ENCODE assay signal across 1 cellular context in genomic region chr1:233673146-233673946, GRCh38.
TF ChIP-seq lines count a peak whose summit lies in the region.

No MANE protein-coding gene starts in this region.

TF ChIP-seq in GM12878, 131 proteins besides CTCF, POLR2A, EP300 and RAD21 (continued from another document and continues in another):
- TF ChIP-seq, protein P1, sequence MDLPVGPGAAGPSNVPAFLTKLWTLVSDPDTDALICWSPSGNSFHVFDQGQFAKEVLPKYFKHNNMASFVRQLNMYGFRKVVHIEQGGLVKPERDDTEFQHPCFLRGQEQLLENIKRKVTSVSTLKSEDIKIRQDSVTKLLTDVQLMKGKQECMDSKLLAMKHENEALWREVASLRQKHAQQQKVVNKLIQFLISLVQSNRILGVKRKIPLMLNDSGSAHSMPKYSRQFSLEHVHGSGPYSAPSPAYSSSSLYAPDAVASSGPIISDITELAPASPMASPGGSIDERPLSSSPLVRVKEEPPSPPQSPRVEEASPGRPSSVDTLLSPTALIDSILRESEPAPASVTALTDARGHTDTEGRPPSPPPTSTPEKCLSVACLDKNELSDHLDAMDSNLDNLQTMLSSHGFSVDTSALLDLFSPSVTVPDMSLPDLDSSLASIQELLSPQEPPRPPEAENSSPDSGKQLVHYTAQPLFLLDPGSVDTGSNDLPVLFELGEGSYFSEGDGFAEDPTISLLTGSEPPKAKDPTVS (IDR thresholded peaks at IDR 0.05; ENCODE audit: low read depth, low read length) = no peak
- TF ChIP-seq ZNF622 (IDR thresholded peaks at IDR 0.05) (no peak), FOXK2 (IDR thresholded peaks at IDR 0.05) (no peak), SREBF2 (IDR thresholded peaks at IDR 0.05; ENCODE audit: low read length) (no peak), ELK1 (IDR thresholded peaks at IDR 0.05; ENCODE audit: low read depth, low read length) (no peak), ZNF274 (IDR thresholded peaks at IDR 0.05; ENCODE audit: insufficient read depth, insufficient read length) (no peak), POU2F2 (IDR thresholded peaks at IDR 0.05; ENCODE audit: borderline replicate concordance, low read depth, low read length) (no peak), E2F8 (IDR thresholded peaks at IDR 0.05; ENCODE audit: low read depth, partially characterized antibody) (no peak), NR2C2 (IDR thresholded peaks at IDR 0.05; ENCODE audit: borderline replicate concordance, control insufficient read depth, insufficient read length, low read depth) (no peak), ZZZ3 (IDR thresholded peaks at IDR 0.05; ENCODE audit: control insufficient read depth, insufficient read length, low read depth) (no peak), BHLHE40 (IDR thresholded peaks at IDR 0.05; ENCODE audit: borderline replicate concordance in 1 of 2, low read depth in 2 of 2, low read length in 1 of 2) (no peak), TCF7 (IDR thresholded peaks at IDR 0.05; ENCODE audit: borderline replicate concordance) (no peak), CHD1 (IDR thresholded peaks at IDR 0.05; ENCODE audit: low read depth, low read length) (no peak), SMC3 (IDR thresholded peaks at IDR 0.05; ENCODE audit: borderline replicate concordance, low read length) (no peak), HDGF (IDR thresholded peaks at IDR 0.05) (no peak), ATF7 (IDR thresholded peaks at IDR 0.05; ENCODE audit: low read depth) (peak; percentile 56), KDM1A (IDR thresholded peaks at IDR 0.05; ENCODE audit: borderline replicate concordance) (no peak), CHD4 (IDR thresholded peaks at IDR 0.05) (no peak), FOS (IDR thresholded peaks at IDR 0.05; ENCODE audit: borderline replicate concordance, extremely low read depth, insufficient read length) (no peak), FOXM1 (IDR thresholded peaks at IDR 0.05; ENCODE audit: low read depth, low read length) (no peak), NFYA (IDR thresholded peaks at IDR 0.05; ENCODE audit: borderline replicate concordance, low read depth, low read length) (no peak), ZNF24 (IDR thresholded peaks at IDR 0.05) (no peak), ZNF384 (IDR thresholded peaks at IDR 0.05; ENCODE audit: borderline replicate concordance, low read depth, low read length) (no peak), ESRRA (IDR thresholded peaks at IDR 0.05; ENCODE audit: low read length) (no peak), NFXL1 (IDR thresholded peaks at IDR 0.05; ENCODE audit: borderline replicate concordance) (no peak), E2F4 (IDR thresholded peaks at IDR 0.05; ENCODE audit: low read depth, low read length) (no peak), RELB (IDR thresholded peaks at IDR 0.05; ENCODE audit: low read depth) (no peak), ZNF217 (IDR thresholded peaks at IDR 0.05) (no peak), EED (IDR thresholded peaks at IDR 0.05; ENCODE audit: low read depth) (no peak), CBFB (IDR thresholded peaks at IDR 0.05; ENCODE audit: low read depth) (no peak), MYB (IDR thresholded peaks at IDR 0.05; ENCODE audit: borderline replicate concordance, low read depth, low read length) (no peak), ZBED1 (IDR thresholded peaks at IDR 0.05; ENCODE audit: borderline replicate concordance) (no peak), NR2F1 (conservative IDR thresholded peaks at IDR 0.05) (peak; percentile 75; the same call in 1 of the 2 replicates), IKZF2 (IDR thresholded peaks at IDR 0.05) (peak; percentile 46 to 63; a peak in 3 of 4 replicates), RELA (IDR thresholded peaks at IDR 0.05; ENCODE audit: borderline replicate concordance, partially characterized antibody) (no peak), CEBPB (IDR thresholded peaks at IDR 0.05; ENCODE audit: borderline replicate concordance in 1 of 2, low read depth in 2 of 2, low read length in 2 of 2) (no peak), REST (IDR thresholded peaks at IDR 0.05; ENCODE audit: low read depth, low read length) (no peak)
- TF ChIP-seq, protein P2, sequence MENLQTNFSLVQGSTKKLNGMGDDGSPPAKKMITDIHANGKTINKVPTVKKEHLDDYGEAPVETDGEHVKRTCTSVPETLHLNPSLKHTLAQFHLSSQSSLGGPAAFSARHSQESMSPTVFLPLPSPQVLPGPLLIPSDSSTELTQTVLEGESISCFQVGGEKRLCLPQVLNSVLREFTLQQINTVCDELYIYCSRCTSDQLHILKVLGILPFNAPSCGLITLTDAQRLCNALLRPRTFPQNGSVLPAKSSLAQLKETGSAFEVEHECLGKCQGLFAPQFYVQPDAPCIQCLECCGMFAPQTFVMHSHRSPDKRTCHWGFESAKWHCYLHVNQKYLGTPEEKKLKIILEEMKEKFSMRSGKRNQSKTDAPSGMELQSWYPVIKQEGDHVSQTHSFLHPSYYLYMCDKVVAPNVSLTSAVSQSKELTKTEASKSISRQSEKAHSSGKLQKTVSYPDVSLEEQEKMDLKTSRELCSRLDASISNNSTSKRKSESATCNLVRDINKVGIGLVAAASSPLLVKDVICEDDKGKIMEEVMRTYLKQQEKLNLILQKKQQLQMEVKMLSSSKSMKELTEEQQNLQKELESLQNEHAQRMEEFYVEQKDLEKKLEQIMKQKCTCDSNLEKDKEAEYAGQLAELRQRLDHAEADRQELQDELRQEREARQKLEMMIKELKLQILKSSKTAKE (IDR thresholded peaks at IDR 0.05; ENCODE audit: low read depth, poor library complexity, severe bottlenecking) = no peak
- TF ChIP-seq, protein P3, sequence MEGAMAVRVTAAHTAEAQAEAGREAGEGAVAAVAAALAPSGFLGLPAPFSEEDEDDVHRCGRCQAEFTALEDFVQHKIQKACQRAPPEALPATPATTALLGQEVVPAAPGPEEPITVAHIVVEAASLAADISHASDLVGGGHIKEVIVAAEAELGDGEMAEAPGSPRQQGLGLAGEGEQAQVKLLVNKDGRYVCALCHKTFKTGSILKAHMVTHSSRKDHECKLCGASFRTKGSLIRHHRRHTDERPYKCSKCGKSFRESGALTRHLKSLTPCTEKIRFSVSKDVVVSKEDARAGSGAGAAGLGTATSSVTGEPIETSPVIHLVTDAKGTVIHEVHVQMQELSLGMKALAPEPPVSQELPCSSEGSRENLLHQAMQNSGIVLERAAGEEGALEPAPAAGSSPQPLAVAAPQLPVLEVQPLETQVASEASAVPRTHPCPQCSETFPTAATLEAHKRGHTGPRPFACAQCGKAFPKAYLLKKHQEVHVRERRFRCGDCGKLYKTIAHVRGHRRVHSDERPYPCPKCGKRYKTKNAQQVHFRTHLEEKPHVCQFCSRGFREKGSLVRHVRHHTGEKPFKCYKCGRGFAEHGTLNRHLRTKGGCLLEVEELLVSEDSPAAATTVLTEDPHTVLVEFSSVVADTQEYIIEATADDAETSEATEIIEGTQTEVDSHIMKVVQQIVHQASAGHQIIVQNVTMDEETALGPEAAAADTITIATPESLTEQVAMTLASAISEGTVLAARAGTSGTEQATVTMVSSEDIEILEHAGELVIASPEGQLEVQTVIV (IDR thresholded peaks at IDR 0.05; ENCODE audit: borderline replicate concordance, partially characterized antibody) = no peak
- TF ChIP-seq, protein P4, sequence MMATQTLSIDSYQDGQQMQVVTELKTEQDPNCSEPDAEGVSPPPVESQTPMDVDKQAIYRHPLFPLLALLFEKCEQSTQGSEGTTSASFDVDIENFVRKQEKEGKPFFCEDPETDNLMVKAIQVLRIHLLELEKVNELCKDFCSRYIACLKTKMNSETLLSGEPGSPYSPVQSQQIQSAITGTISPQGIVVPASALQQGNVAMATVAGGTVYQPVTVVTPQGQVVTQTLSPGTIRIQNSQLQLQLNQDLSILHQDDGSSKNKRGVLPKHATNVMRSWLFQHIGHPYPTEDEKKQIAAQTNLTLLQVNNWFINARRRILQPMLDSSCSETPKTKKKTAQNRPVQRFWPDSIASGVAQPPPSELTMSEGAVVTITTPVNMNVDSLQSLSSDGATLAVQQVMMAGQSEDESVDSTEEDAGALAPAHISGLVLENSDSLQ (IDR thresholded peaks at IDR 0.05) = no peak
- TF ChIP-seq, protein P5, sequence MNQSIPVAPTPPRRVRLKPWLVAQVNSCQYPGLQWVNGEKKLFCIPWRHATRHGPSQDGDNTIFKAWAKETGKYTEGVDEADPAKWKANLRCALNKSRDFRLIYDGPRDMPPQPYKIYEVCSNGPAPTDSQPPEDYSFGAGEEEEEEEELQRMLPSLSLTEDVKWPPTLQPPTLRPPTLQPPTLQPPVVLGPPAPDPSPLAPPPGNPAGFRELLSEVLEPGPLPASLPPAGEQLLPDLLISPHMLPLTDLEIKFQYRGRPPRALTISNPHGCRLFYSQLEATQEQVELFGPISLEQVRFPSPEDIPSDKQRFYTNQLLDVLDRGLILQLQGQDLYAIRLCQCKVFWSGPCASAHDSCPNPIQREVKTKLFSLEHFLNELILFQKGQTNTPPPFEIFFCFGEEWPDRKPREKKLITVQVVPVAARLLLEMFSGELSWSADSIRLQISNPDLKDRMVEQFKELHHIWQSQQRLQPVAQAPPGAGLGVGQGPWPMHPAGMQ (IDR thresholded peaks at IDR 0.05; ENCODE audit: borderline replicate concordance) = no peak
- TF ChIP-seq, protein P6, sequence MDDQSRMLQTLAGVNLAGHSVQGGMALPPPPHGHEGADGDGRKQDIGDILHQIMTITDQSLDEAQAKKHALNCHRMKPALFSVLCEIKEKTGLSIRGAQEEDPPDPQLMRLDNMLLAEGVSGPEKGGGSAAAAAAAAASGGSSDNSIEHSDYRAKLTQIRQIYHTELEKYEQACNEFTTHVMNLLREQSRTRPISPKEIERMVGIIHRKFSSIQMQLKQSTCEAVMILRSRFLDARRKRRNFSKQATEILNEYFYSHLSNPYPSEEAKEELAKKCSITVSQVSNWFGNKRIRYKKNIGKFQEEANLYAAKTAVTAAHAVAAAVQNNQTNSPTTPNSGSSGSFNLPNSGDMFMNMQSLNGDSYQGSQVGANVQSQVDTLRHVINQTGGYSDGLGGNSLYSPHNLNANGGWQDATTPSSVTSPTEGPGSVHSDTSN (IDR thresholded peaks at IDR 0.05; ENCODE audit: insufficient replicate concordance, low read depth, low read length) = no peak
